ENCODE assay signal across 8 cellular contexts in the genomic region with DNA sequence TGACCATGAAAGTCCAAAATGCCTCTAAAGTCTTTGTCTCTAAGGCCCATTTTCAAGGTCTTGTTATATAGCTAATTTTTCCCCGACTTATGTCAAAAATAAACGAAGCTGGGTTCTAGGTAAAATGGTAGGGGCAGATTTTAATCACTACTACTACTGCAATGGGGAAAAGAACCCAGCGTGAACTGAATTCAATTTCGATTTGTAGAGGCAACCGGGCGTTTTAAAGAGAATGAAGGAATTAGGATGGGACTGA. TPM values are rescaled to one million over a fixed set of nuclear protein-coding genes. Genes with fewer than 3 reads are reported as not detected.
DNase-seq lines count a peak whose midpoint lies in the region; ATAC-seq and TF ChIP-seq lines count a peak whose summit lies in the region.

No MANE protein-coding gene starts in this region.

- no peaks in the 10 kb centered on the region for H3K36me3 ChIP-seq in transverse colon

- peak overlapping the region; percentile 60 to 98 (median 72) for H3K4me3 ChIP-seq in transverse colon

- TF ChIP-seq POLR2A in transverse colon (IDR thresholded peaks at IDR 0.05) (no peak), GM18505 (IDR thresholded peaks at IDR 0.05; ENCODE audit: borderline replicate concordance, extremely low read depth, insufficient read depth, insufficient read length) (no peak)

- no peaks in the 10 kb centered on the region for H3K27me3 ChIP-seq in transverse colon

- peaks cover 3% of the 10 kb centered on the region for H3K27me3 Mint-ChIP-seq in activated naive CD4-positive, alpha-beta T cell treated with anti-CD3 and anti-CD28 coated beads, Interleukin-2, amount 10 ng/mL, durations not matched to agents 7 days and 5 days
- peaks cover 13% of the 10 kb centered on the region for H3K27me3 Mint-ChIP-seq in brain

- no peak for DNase-seq in activated naive CD4-positive, alpha-beta T cell treated with anti-CD3 and anti-CD28 coated beads, Interleukin-2, amount 10 ng/mL, durations not matched to agents 7 days and 5 days
- no peak for DNase-seq in activated naive CD4-positive, alpha-beta T cell treated with Interleukin-2 at 50 U/mL for 16 hours
- DNase-seq in medulla oblongata (ENCODE audit: extremely low spot score), result peak; percentile 6
- DNase-seq in transverse colon, result no peak

- peaks cover 20% of the 10 kb centered on the region for H3K36me3 Mint-ChIP-seq in activated naive CD4-positive, alpha-beta T cell treated with anti-CD3 and anti-CD28 coated beads, Interleukin-2, amount 10 ng/mL, durations not matched to agents 7 days and 5 days
- H3K36me3 Mint-ChIP-seq in brain, result no peaks in the 10 kb centered on the region

- intact Hi-C loops in transverse colon (cut with DNase I; ENCODE audit: low total_unique reads), result no loop called here

- H3K4me1 ChIP-seq in transverse colon, result peaks cover 6 to 16% (median 13%) of the 10 kb centered on the region in 4 donors

- CTCF ChIA-PET in activated naive CD4-positive, alpha-beta T cell treated with anti-CD3 and anti-CD28 coated beads, Interleukin-2, amount 10 ng/mL, durations not matched to agents 7 days and 5 days (lab: Charles Lee), result interaction anchor here (0.6 to 1.5 kb wide), 2 partner anchors 11 to 236 kb away, joined by 3 to 6 read pairs; no protein-coding TSS in a partner anchor

- H3K4me1 Mint-ChIP-seq in activated naive CD4-positive, alpha-beta T cell treated with anti-CD3 and anti-CD28 coated beads, Interleukin-2, amount 10 ng/mL, durations not matched to agents 7 days and 5 days, result peaks cover 42% of the 10 kb centered on the region
- H3K4me1 Mint-ChIP-seq in brain, result peaks cover 35% of the 10 kb centered on the region

- no peaks in the 10 kb centered on the region for H3K9me3 Mint-ChIP-seq in activated naive CD4-positive, alpha-beta T cell treated with anti-CD3 and anti-CD28 coated beads, Interleukin-2, amount 10 ng/mL, durations not matched to agents 7 days and 5 days
- H3K9me3 Mint-ChIP-seq in brain, result no peaks in the 10 kb centered on the region

- in situ Hi-C loops in transverse colon (cut with MboI; ENCODE audit: low pct_ligation_motif_present in 1 of 4, low pct_unique_long_range_greater_than_20kb in 1 of 4, low sequenced_read_pairs in 3 of 4), result loop anchor here in 3 of 4 donors (25.0 kb wide), 3 partner anchors 235 to 335 kb away; partner anchors contain the start of genes FH (in 1 of the 3) and KMO (in 1 of the 3)

- ATAC-seq in HG03342 (IDR thresholded peaks at IDR 0.05; ENCODE audit: unreplicated experiment), result no peak
- no peak for ATAC-seq in GM18505 (IDR thresholded peaks at IDR 0.05; ENCODE audit: unreplicated experiment)
- no peak for ATAC-seq in GM18858 (IDR thresholded peaks at IDR 0.05; ENCODE audit: unreplicated experiment)

- 3 to 7% methylated on average over 5 to 6 of the region's 6 CpGs for WGBS in transverse colon (ENCODE audit: low coverage in 1 of 2), 2 donors

- peak overlapping the region; percentile 96 to 99 (median 96) for H3K27ac ChIP-seq in transverse colon

- no peak for TF ChIP-seq EP300 in transverse colon (IDR thresholded peaks at IDR 0.05; ENCODE audit: low read depth)

- no peaks in the 10 kb centered on the region for H3K9me3 ChIP-seq in transverse colon

- no peak for TF ChIP-seq CTCF in brain (conservative IDR thresholded peaks at IDR 0.05)
- no peak for TF ChIP-seq CTCF in transverse colon (IDR thresholded peaks at IDR 0.05)

- peak overlapping the region; percentile 100 for H3K27ac Mint-ChIP-seq in activated naive CD4-positive, alpha-beta T cell treated with anti-CD3 and anti-CD28 coated beads, Interleukin-2, amount 10 ng/mL, durations not matched to agents 7 days and 5 days
- peak overlapping the region; percentile 97 to 100 (median 100) for H3K27ac Mint-ChIP-seq in brain

- peak overlapping the region; percentile 94 for H3K4me3 Mint-ChIP-seq in activated naive CD4-positive, alpha-beta T cell treated with anti-CD3 and anti-CD28 coated beads, Interleukin-2, amount 10 ng/mL, durations not matched to agents 7 days and 5 days
- H3K4me3 Mint-ChIP-seq in brain, result peak overlapping the region; percentile 97 to 100 (median 98)

RNA-seq across cellular contexts. Expression of gene EXO1, which starts 0.5 kb away (rescaled TPM):
- polyA plus RNA-seq in brain (ENCODE audit: insufficient read depth, low read depth, low replicate concordance), result 12.8 TPM
- total RNA-seq in transverse colon, result 10 to 100 TPM in 1 of 4 donors, 1 to 10 TPM in 1, under 1 TPM in 1, not detected in 1; 0.96 to 32.0 (median 1.1) TPM
